In the genomic region with DNA sequence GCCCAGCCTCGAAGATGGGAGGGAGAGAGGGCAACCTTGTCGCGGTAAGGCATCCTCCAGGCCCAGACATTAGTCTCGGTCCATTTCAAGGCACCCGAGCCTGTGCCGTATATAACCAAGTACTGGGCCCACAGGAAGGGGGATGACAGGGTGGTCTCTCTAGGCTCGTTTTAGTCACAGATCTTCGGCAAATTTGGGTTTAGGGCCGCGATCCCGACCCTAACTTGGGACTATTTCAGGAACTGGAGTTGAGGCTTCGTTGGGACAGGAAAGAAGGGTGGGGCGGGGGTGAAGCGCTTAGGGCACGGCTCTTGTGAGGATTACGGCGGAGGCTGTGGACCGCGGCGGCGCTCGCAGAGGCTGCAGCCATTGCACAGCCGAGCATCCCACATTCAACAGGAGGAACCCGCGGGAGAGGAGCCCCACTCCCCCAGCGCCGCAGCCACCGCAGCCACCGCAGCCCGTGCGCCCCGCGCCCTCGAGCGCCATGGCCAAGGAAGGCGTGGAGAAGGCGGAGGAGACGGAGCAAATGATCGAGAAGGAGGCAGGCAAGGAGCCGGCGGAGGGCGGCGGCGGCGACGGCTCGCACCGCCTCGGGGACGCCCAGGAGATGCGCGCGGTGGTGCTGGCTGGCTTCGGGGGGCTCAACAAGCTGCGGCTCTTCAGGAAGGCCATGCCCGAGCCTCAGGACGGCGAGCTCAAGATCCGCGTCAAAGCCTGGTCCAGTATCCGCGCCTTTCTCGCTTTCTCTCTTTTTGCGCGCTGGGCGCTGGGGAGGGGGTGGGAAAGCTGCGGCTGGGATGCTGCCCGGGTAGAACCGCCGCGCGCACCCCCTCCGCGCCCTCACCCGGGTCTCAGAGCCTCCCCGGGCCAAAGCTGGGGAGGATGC, we compare ENCODE assay signal across 8 cellular contexts. TPM values are rescaled to one million over a fixed set of nuclear protein-coding genes. Genes with fewer than 3 reads are reported as not detected.
A peak's percentile ranks its signal among the peaks of the same experiment; 100 is the strongest.
DNase-seq lines count a peak whose midpoint lies in the region; ATAC-seq and TF ChIP-seq lines count a peak whose summit lies in the region.

A gene with protein sequence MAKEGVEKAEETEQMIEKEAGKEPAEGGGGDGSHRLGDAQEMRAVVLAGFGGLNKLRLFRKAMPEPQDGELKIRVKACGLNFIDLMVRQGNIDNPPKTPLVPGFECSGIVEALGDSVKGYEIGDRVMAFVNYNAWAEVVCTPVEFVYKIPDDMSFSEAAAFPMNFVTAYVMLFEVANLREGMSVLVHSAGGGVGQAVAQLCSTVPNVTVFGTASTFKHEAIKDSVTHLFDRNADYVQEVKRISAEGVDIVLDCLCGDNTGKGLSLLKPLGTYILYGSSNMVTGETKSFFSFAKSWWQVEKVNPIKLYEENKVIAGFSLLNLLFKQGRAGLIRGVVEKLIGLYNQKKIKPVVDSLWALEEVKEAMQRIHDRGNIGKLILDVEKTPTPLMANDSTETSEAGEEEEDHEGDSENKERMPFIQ (plus strand): TSS at position 369 of the 889 bp plus-strand sequence. CDS start 119 bp downstream, at position 488.

- BruUV-seq in PC-9 (replicated peaks; lab: Mats Ljungman, UMichigan): no TSS peak

- ATAC-seq in GM21515 (IDR thresholded peaks at IDR 0.05; ENCODE audit: unreplicated experiment): no peak

- no peak within 1 kb of the TSS for H3K4me2 ChIP-seq in PC-9

- H3K9me2 ChIP-seq in PC-9 (ENCODE audit: insufficient read depth): no peaks in the 10 kb centered on the region

- H2AFZ ChIP-seq in PC-9: no peak within 1 kb of the TSS

- no peaks in the 10 kb centered on the region for H3K9me3 ChIP-seq in right atrium auricular region
- no peaks in the 10 kb centered on the region for H3K9me3 ChIP-seq in PC-9 (ENCODE audit: insufficient read depth, low read depth)

- H3K36me3 ChIP-seq in right atrium auricular region (no peaks in the 10 kb centered on the region), PC-9 (ENCODE audit: low read depth) (no peaks in the 10 kb centered on the region)

- POLR2A ChIA-PET in PC-9 (lab: Charles Lee; ENCODE audit: unreplicated experiment): no interaction called here

- peak within 1 kb of the TSS in 1 of 2 donors; percentile 11 for H3K27ac ChIP-seq in right atrium auricular region
- H3K27ac ChIP-seq in PC-9: no peak within 1 kb of the TSS

- H3F3A ChIP-seq in PC-9 (ENCODE audit: insufficient read depth, low read depth): no peaks in the 10 kb centered on the region

- H3K27me3 ChIP-seq in right atrium auricular region (no peaks in the 10 kb centered on the region), PC-9 (ENCODE audit: insufficient read depth, low read depth) (peaks cover 42% of the 10 kb centered on the region)

- H3K4me1 ChIP-seq in right atrium auricular region (peaks cover 0 to 22% of the 10 kb centered on the region in 2 donors), PC-9 (replicated peaks; ENCODE audit: insufficient read depth) (no peaks in the 10 kb centered on the region)

- TF ChIP-seq CTCF in right atrium auricular region (IDR thresholded peaks at IDR 0.05): no peak
- TF ChIP-seq CTCF in PC-9 (conservative IDR thresholded peaks at IDR 0.05): no peak

- DNase-seq in NCI-H1105 treated with DMSO at 0.1 percent for 48 hours (lab: John Stamatoyannopoulos, UW) (peak; percentile 38), NCI-H1105 (lab: John Stamatoyannopoulos, UW) (no peak), KBM-7 (peak; percentile 48), anterior cingulate cortex (lab: John Stamatoyannopoulos, UW) (peak in 57 of 58 donors; percentile 7 to 87 (median 56)), right atrium auricular region (ENCODE audit: low spot score) (no peak), posterior cingulate gyrus (peak; percentile 35 to 96 (median 72)), PC-9 (no peak)

- intact Hi-C loops in posterior cingulate gyrus (cut with DNase I) (no loop called here), PC-9 (cut with micrococcal nuclease; ENCODE audit: unreplicated experiment) (no loop called here)

- no peaks in the 10 kb centered on the region; the same call in 1 of the 2 replicates for H4K20me1 ChIP-seq in PC-9 (ENCODE audit: insufficient read depth)

- H3K79me2 ChIP-seq in PC-9 (ENCODE audit: low read depth): no peaks in the 10 kb centered on the region

- CTCF ChIA-PET in PC-9 (lab: Charles Lee): no interaction called here

- H3K4me3 ChIP-seq in right atrium auricular region (peak within 1 kb of the TSS; percentile 66 to 71), PC-9 (no peak within 1 kb of the TSS)

- in situ Hi-C loops in KBM-7 (cut with MboI; ENCODE audit: low pct_unique_long_range_greater_than_20kb, low sequenced_read_pairs): no loop called here

RNA-seq across cellular contexts. Expression of the gene that starts here (rescaled TPM):
- total RNA-seq in right atrium auricular region: 10 to 100 TPM; 10.3 to 20.6 TPM
- not detected in 2 replicates for total RNA-seq in PC-9 (2021)

Comparison
In these comparisons a context has a peak if more than half of its experiments do, and no peak if none do; other contexts are left out.
1. RNA of the gene that starts here (total RNA-seq): 10.3 to 20.6 TPM in right atrium auricular region; not detected in PC-9; every median in the first group is over 10 times any median in the second.
2. DNase-seq: peak in NCI-H1105 treated with DMSO at 0.1 percent for 48 hours (single experiment), KBM-7 (single experiment), anterior cingulate cortex (57 of 58) and posterior cingulate gyrus (10 of 10); none in NCI-H1105 (single experiment), right atrium auricular region (single experiment) and PC-9 (0 of 2).